ENCODE assay signal across 8 cellular contexts in genomic region chr19:3057275-3057714, GRCh38. TPM values are rescaled to one million over a fixed set of nuclear protein-coding genes. Genes with fewer than 3 reads are reported as not detected.
DNase-seq lines count a peak whose midpoint lies in the region; ATAC-seq and TF ChIP-seq lines count a peak whose summit lies in the region.
"Had no signal": no experiment of that assay in that cellular context is flagged by ENCODE, and none has a peak within 500 bp of the region (broad histone marks: within the 10 kb centered on the region; RNA-seq: fewer than 3 reads in every experiment).

No MANE protein-coding gene starts in this region.

- peak overlapping the region; percentile 77 to 97 (median 88) for H3K27ac ChIP-seq in thyroid gland

- H3K4me3 ChIP-seq in lower leg skin (ENCODE audit: low read depth, poor library complexity, severe bottlenecking), result no peak overlapping the region
- no peak overlapping the region for H3K4me3 ChIP-seq in thyroid gland (replicated peaks in 1 of 3)

- peaks cover 58% of the 10 kb centered on the region for H3K36me3 Mint-ChIP-seq in central memory CD8-positive, alpha-beta T cell (ENCODE audit: insufficient read depth)
- H3K36me3 Mint-ChIP-seq in osteocyte (ENCODE audit: unreplicated experiment), result peaks cover 20% of the 10 kb centered on the region

- H3K4me1 ChIP-seq in thyroid gland, result peaks cover 38 to 67% of the 10 kb centered on the region in 2 donors

- peaks cover 28% of the 10 kb centered on the region for H3K4me1 Mint-ChIP-seq in central memory CD8-positive, alpha-beta T cell
- peaks cover 31% of the 10 kb centered on the region for H3K4me1 Mint-ChIP-seq in osteocyte (ENCODE audit: unreplicated experiment)

- H3K9me3 ChIP-seq in thyroid gland, result no peaks in the 10 kb centered on the region

- intact Hi-C loops in lower leg skin (cut with DNase I; ENCODE audit: low total_unique reads), result no loop called here
- intact Hi-C loops in thyroid gland (cut with DNase I), result no loop called here

- no peaks in the 10 kb centered on the region for H3K27me3 Mint-ChIP-seq in central memory CD8-positive, alpha-beta T cell
- H3K27me3 Mint-ChIP-seq in osteocyte (ENCODE audit: unreplicated experiment), result no peaks in the 10 kb centered on the region
- H3K27me3 Mint-ChIP-seq: IgD-negative memory B cell had no signal

- TF ChIP-seq CTCF in lower leg skin (IDR thresholded peaks at IDR 0.05), result no peak
- peak in 2 of 6 experiments; percentile 32 to 34 for TF ChIP-seq CTCF in thyroid gland (IDR thresholded peaks at IDR 0.05)
- no peak for TF ChIP-seq CTCF in osteocyte (IDR thresholded peaks at IDR 0.05)

- peak overlapping the region; percentile 43 for H3K4me3 Mint-ChIP-seq in central memory CD8-positive, alpha-beta T cell
- no peak overlapping the region for H3K4me3 Mint-ChIP-seq in osteocyte (ENCODE audit: unreplicated experiment)

- peak; percentile 35 for DNase-seq in NCI-H1105 (lab: John Stamatoyannopoulos, UW)
- no peak for DNase-seq in central memory CD8-positive, alpha-beta T cell (ENCODE audit: low spot score in 2 of 2)
- peak; percentile 68 to 95 for DNase-seq in lower leg skin (ENCODE audit: low spot score in 2 of 2)
- peak; percentile 97 to 98 for DNase-seq in thyroid gland
- DNase-seq in osteocyte (ENCODE audit: extremely low spot score, unreplicated experiment), result no peak
- DNase-seq in cortex of kidney (lab: John Stamatoyannopoulos, UW), result no peak

- no peak for ATAC-seq in central memory CD8-positive, alpha-beta T cell (replicated peaks; ENCODE audit: extremely low read depth, poor library complexity, severe bottlenecking)
- ATAC-seq in HG03439 (IDR thresholded peaks at IDR 0.05; ENCODE audit: unreplicated experiment), result no peak

- peaks cover 42 to 44% of the 10 kb centered on the region in 2 donors for H3K36me3 ChIP-seq in thyroid gland

- H3K27ac Mint-ChIP-seq in central memory CD8-positive, alpha-beta T cell (ENCODE audit: low read depth), result peak overlapping the region; percentile 49
- H3K27ac Mint-ChIP-seq in osteocyte (ENCODE audit: unreplicated experiment), result no peak overlapping the region

- no peaks in the 10 kb centered on the region for H3K9me3 Mint-ChIP-seq in central memory CD8-positive, alpha-beta T cell
- no peaks in the 10 kb centered on the region for H3K9me3 Mint-ChIP-seq in osteocyte (ENCODE audit: unreplicated experiment)
- H3K9me3 Mint-ChIP-seq: IgD-negative memory B cell had no signal

- 21 to 28% methylated on average over 11 to 16 of the region's 26 CpGs for WGBS in lower leg skin, 2 donors
- WGBS in thyroid gland, 2 donors, result 0 to 35% methylated on average over 5 to 6 of the region's 26 CpGs

- H3K27me3 ChIP-seq in thyroid gland, result no peaks in the 10 kb centered on the region

- TF ChIP-seq POLR2A in lower leg skin (IDR thresholded peaks at IDR 0.05) (no peak), thyroid gland (IDR thresholded peaks at IDR 0.05) (peak in 1 of 2 donors; percentile 62)

RNA-seq across cellular contexts. Expression of gene TLE5, which starts 5.0 kb away (rescaled TPM):
- 100 to 1,000 TPM; 329 to 533 (median 387) TPM for total RNA-seq in lower leg skin
- total RNA-seq in thyroid gland, result 100 to 1,000 TPM; 398 to 892 (median 498) TPM
- total RNA-seq in osteocyte, result 359 and 366 TPM in 2 replicates

RNA-seq across cellular contexts. Expression of gene TLE2, which starts 28.2 kb away (rescaled TPM):
- total RNA-seq in lower leg skin (10 to 100 TPM; 25.3 to 40.1 (median 33.5) TPM), thyroid gland (100 to 1,000 TPM in 1 of 4 donors, 10 to 100 TPM in 3; 81.3 to 114 (median 90.3) TPM), osteocyte (13.2 and 14.9 TPM in 2 replicates)

RNA-seq across cellular contexts. Expression of gene GNA11, which starts 36.9 kb away (rescaled TPM):
- 10 to 100 TPM; 42.5 to 63.8 (median 56.5) TPM for total RNA-seq in lower leg skin
- 10 to 100 TPM; 49.9 to 69.6 (median 63.8) TPM for total RNA-seq in thyroid gland
- total RNA-seq in osteocyte, result 65.5 and 69.9 TPM in 2 replicates

Comparison
In these comparisons a context has a peak if more than half of its experiments do, and no peak if none do; other contexts are left out.
1. DNase-seq: peak in NCI-H1105 (single experiment), lower leg skin (2 of 2) and thyroid gland (2 of 2); none in central memory CD8-positive, alpha-beta T cell (0 of 2), osteocyte (single experiment) and cortex of kidney (single experiment).